Comparison of ENCODE assay signal across 27 cellular contexts in the genomic region with DNA sequence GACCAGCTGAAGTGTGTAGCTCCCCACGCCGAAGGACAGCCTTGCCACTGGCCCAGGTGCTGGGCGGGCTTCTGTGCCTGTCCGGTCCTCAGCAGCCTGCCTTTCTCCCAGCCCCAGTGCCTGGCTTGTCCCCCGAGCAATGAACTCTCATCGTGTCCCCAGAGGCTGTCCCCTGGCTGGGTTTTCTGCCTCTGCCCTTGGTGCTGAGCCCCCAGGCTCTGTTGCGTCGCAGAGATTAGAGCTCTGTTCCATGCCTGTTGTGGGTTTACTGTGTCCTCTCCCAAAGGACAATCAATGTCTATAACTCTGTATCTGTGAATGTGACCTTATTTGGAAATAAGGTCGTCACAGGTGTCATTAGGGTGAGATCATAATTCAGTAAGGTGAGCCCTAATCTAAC.
"Had no signal": no experiment of that assay in that cellular context is flagged by ENCODE, and none has a peak within 500 bp of the region (broad histone marks: within the 10 kb centered on the region; RNA-seq: fewer than 3 reads in every experiment).

No MANE protein-coding gene starts in this region.

- H3K27ac ChIP-seq: ascending aorta, body of pancreas, Peyer's patch, RWPE1, SJSA1 had no signal

- H3K27me3 Mint-ChIP-seq: activated naive CD4-positive, alpha-beta T cell treated with anti-CD3 and anti-CD28 coated beads, Interleukin-2, amount 50 U/mL, for 24 hours had no signal

- H3K27me3 ChIP-seq: ascending aorta, body of pancreas, MG63, Peyer's patch had no signal

- H3K9me3 Mint-ChIP-seq: activated naive CD4-positive, alpha-beta T cell treated with anti-CD3 and anti-CD28 coated beads, Interleukin-2, amount 50 U/mL, for 24 hours had no signal

- H3K4me3 Mint-ChIP-seq: activated CD8-positive, alpha-beta T cell treated with anti-CD3 and anti-CD28 coated beads, Interleukin-2, amount 10 ng/mL, durations not matched to agents 7 days and 5 days; activated naive CD4-positive, alpha-beta T cell treated with anti-CD3 and anti-CD28 coated beads, Interleukin-2, amount 50 U/mL, for 24 hours; T-helper 17 cell; WTC11 had no signal

- DNase-seq: activated CD4-positive, alpha-beta T cell treated with anti-CD3 and anti-CD28 coated beads for 48 hours; activated CD4-positive, alpha-beta T cell treated with anti-CD3 and anti-CD28 coated beads, Interleukin-2, amount 50 U/mL, for 4 hours; activated CD4-positive, CD25-positive, alpha-beta regulatory T cell treated with anti-CD3 and anti-CD28 coated beads, Interleukin-2, amount 50 U/mL, for 72 hours; activated CD8-positive, alpha-beta memory T cell treated with anti-CD3 and anti-CD28 coated beads, Interleukin-2, amount 50 U/mL, for 48 hours; activated CD8-positive, alpha-beta T cell treated with anti-CD3 and anti-CD28 coated beads, Interleukin-2, amount 10 ng/mL, durations not matched to agents 7 days and 5 days; activated effector memory CD4-positive, alpha-beta T cell treated with Interleukin-2 at 50 U/mL for 16 hours; activated naive CD4-positive, alpha-beta T cell; activated T-cell treated with anti-CD3 and anti-CD28 coated beads, Interleukin-2, amount 50 U/mL, for 1 hour; amniotic stem cell; body of pancreas; MG63; NCI-H1105; NCI-H1436; NCI-H1694 treated with DMSO at 0.1 percent for 48 hours; NCI-H2029 treated with DMSO at 0.1 percent for 48 hours; NCI-H510A treated with DMSO at 0.1 percent for 48 hours; NCI-H69; NK-92 treated with Interleukin-12 subunit alpha and Interleukin-12 subunit beta, amount 100 ng/mL, for 24 hours; OCI-M1; T-helper 17 cell; T-helper 9 cell had no signal

- H3K36me3 Mint-ChIP-seq: activated naive CD4-positive, alpha-beta T cell treated with anti-CD3 and anti-CD28 coated beads, Interleukin-2, amount 50 U/mL, for 24 hours had no signal

- H3K4me1 ChIP-seq: ascending aorta, body of pancreas, Peyer's patch, SJSA1 had no signal

- H3K4me1 Mint-ChIP-seq: T-helper 17 cell, WTC11 had no signal

- ATAC-seq: activated CD8-positive, alpha-beta T cell treated with anti-CD3 and anti-CD28 coated beads, Interleukin-2, amount 10 ng/mL, durations not matched to agents 7 days and 5 days; body of pancreas; T-helper 17 cell; WTC11 had no signal

- H3K36me3 ChIP-seq: ascending aorta, MG63, Peyer's patch, SJSA1 had no signal

- H3K4me3 ChIP-seq: ascending aorta, body of pancreas, MG63, Peyer's patch, SJSA1 had no signal

- H3K9me3 ChIP-seq: ascending aorta, body of pancreas, MG63, Peyer's patch, SJSA1 had no signal

- H3K27ac Mint-ChIP-seq: activated CD8-positive, alpha-beta T cell treated with anti-CD3 and anti-CD28 coated beads, Interleukin-2, amount 10 ng/mL, durations not matched to agents 7 days and 5 days; activated naive CD4-positive, alpha-beta T cell treated with anti-CD3 and anti-CD28 coated beads, Interleukin-2, amount 50 U/mL, for 24 hours; T-helper 17 cell; WTC11 had no signal
